Comparison of ENCODE assay signal across 11 cellular contexts in the genomic region with DNA sequence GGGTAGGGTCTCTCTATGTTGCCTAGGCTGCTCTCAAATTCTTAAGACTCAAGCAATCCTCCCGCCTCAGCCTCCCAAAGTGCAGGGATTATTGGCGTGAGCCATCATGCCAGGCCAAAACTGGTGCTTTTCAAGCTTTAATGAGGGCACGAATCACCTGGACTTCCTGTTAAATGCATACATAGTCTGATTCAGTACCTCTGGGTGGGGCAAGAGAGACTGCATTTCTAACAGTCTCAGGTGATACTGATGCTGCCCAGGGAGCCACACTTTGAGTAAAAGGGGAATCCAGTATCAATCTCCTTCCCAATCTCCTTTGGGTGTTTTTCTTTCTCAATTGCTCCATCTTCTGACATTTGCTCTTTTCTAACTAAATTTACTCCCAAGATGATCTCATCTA.
DNase-seq lines count a peak whose midpoint lies in the region; ATAC-seq, FAIRE-seq and TF ChIP-seq lines count a peak whose summit lies in the region.
"Had no signal": no experiment of that assay in that cellular context is flagged by ENCODE, and none has a peak within 500 bp of the region (broad histone marks: within the 10 kb centered on the region; RNA-seq: fewer than 3 reads in every experiment).

No MANE protein-coding gene starts in this region.

- H3K27ac ChIP-seq in RWPE2 (ENCODE audit: poor library complexity, severe bottlenecking) (no peak overlapping the region), keratinocyte (ENCODE audit: control insufficient read depth, insufficient read depth, low read length) (no peak overlapping the region), SK-N-SH (ENCODE audit: low read depth in 2 of 2, low read length in 1 of 2) (no peak overlapping the region)

- H3K4me1 ChIP-seq in RWPE2 (ENCODE audit: insufficient read depth, poor library complexity, severe bottlenecking), result peaks cover 3% of the 10 kb centered on the region
- no peaks in the 10 kb centered on the region for H3K4me1 ChIP-seq in keratinocyte (ENCODE audit: control insufficient read depth, extremely low read depth, insufficient read depth, low read length)
- H3K4me1 ChIP-seq in SK-N-SH (ENCODE audit: control insufficient read depth in 1 of 2, insufficient read depth in 2 of 2, low read depth in 1 of 2, low read length in 1 of 2), result peaks cover 3 to 23% of the 10 kb centered on the region in 2 experiments; a peak in 3 of 4 replicates

- no peaks in the 10 kb centered on the region for H3K36me3 Mint-ChIP-seq in natural killer cell
- no peaks in the 10 kb centered on the region for H3K36me3 Mint-ChIP-seq in natural killer cell treated with Interleukin-12 subunit alpha and Interleukin-12 subunit beta and Interleukin-15 and Interleukin-18, amount 100 ng/mL, for 72 hours

- 94% methylated on average over 3 of the region's 3 CpGs for WGBS in SK-N-SH (ENCODE audit: low lambda C conversion rate)

- peaks cover 2% of the 10 kb centered on the region for H3K9me1 ChIP-seq in keratinocyte (ENCODE audit: control insufficient read depth, extremely low read depth, insufficient read depth, low read length)

- H3K4me3 Mint-ChIP-seq in natural killer cell, result peak overlapping the region; percentile 56
- H3K4me3 Mint-ChIP-seq in natural killer cell treated with Interleukin-12 subunit alpha and Interleukin-12 subunit beta and Interleukin-15 and Interleukin-18, amount 100 ng/mL, for 72 hours, result no peak overlapping the region

- H3K27ac Mint-ChIP-seq in natural killer cell, result no peak overlapping the region
- H3K27ac Mint-ChIP-seq in natural killer cell treated with Interleukin-12 subunit alpha and Interleukin-12 subunit beta and Interleukin-15 and Interleukin-18, amount 100 ng/mL, for 72 hours, result no peak overlapping the region

- H3K36me3 ChIP-seq in RWPE2 (ENCODE audit: low read depth), result no peaks in the 10 kb centered on the region
- H3K36me3 ChIP-seq in keratinocyte (ENCODE audit: control insufficient read depth in 2 of 2, extremely low read depth in 1 of 2, insufficient read depth in 2 of 2, low read length in 2 of 2), result no peaks in the 10 kb centered on the region
- peaks cover 0 to 13% of the 10 kb centered on the region in 2 experiments for H3K36me3 ChIP-seq in SK-N-SH (replicated peaks in 1 of 2; ENCODE audit: control insufficient read depth in 1 of 2, insufficient read depth in 2 of 2, low read length in 1 of 2)

- TF ChIP-seq EP300 in SK-N-SH (IDR thresholded peaks at IDR 0.05; ENCODE audit: borderline replicate concordance in 1 of 2, low read depth in 1 of 2, low read length in 1 of 2), result no peak

- ATAC-seq in natural killer cell (no peak), RWPE2 (ENCODE audit: low read depth) (peak; percentile 74)
- ATAC-seq in natural killer cell treated with Interleukin-12 subunit alpha and Interleukin-12 subunit beta and Interleukin-15 and Interleukin-18, amount 100 ng/mL, for 72 hours, result no peak

- peak; percentile 90 for FAIRE-seq in keratinocyte (lab: Jason Lieb, UNC)

- H3K27me3 Mint-ChIP-seq in natural killer cell (ENCODE audit: low read depth in 2 of 2), result peaks cover 3 to 8% of the 10 kb centered on the region in 2 donors
- peaks cover 0 to 5% of the 10 kb centered on the region in 2 donors for H3K27me3 Mint-ChIP-seq in natural killer cell treated with Interleukin-12 subunit alpha and Interleukin-12 subunit beta and Interleukin-15 and Interleukin-18, amount 100 ng/mL, for 72 hours

- peaks cover 5% of the 10 kb centered on the region for H3F3A ChIP-seq in SK-N-SH (replicated peaks; ENCODE audit: insufficient read depth)

- peaks cover 19 to 20% of the 10 kb centered on the region in 2 donors for H3K4me1 Mint-ChIP-seq in natural killer cell
- peaks cover 15 to 16% of the 10 kb centered on the region in 2 donors for H3K4me1 Mint-ChIP-seq in natural killer cell treated with Interleukin-12 subunit alpha and Interleukin-12 subunit beta and Interleukin-15 and Interleukin-18, amount 100 ng/mL, for 72 hours (ENCODE audit: low read depth in 2 of 2)

- no peak overlapping the region for H3K9ac ChIP-seq in keratinocyte (ENCODE audit: control insufficient read depth, extremely low read depth, insufficient read depth, low read length)
- H3K9ac ChIP-seq in SK-N-SH, result no peak overlapping the region

- DNase-seq in natural killer cell, result no peak
- no peak for DNase-seq in natural killer cell treated with Interleukin-12 subunit alpha and Interleukin-12 subunit beta and Interleukin-15 and Interleukin-18, amount 100 ng/mL, for 72 hours (ENCODE audit: low spot score)
- no peak for DNase-seq in RWPE2 (ENCODE audit: low spot score)
- no peak for DNase-seq in keratinocyte (ENCODE audit: low read depth, low spot score)
- no peak for DNase-seq in activated CD8-positive, alpha-beta memory T cell treated with anti-CD3 and anti-CD28 coated beads, Interleukin-2, amount 50 U/mL, for 48 hours
- DNase-seq in Ammon's horn (ENCODE audit: low spot score), result no peak
- no peak for DNase-seq in SK-N-SH
- DNase-seq: DMS79 treated with DMSO at 0.1 percent for 48 hours, GDM1, KBM-7, NCI-H1048 had no signal

- H2AFZ ChIP-seq in keratinocyte (ENCODE audit: control insufficient read depth, low read length), result no peak overlapping the region
- no peak overlapping the region for H2AFZ ChIP-seq in SK-N-SH (ENCODE audit: low read depth)

- intact Hi-C loops in natural killer cell (cut with micrococcal nuclease), result no loop called here

- H3K9me2 ChIP-seq in SK-N-SH, result no peaks in the 10 kb centered on the region

- H3K79me2 ChIP-seq in keratinocyte (ENCODE audit: control insufficient read depth, insufficient read depth, low read length) (peaks cover 54% of the 10 kb centered on the region), SK-N-SH (ENCODE audit: insufficient read depth) (peaks cover 99% of the 10 kb centered on the region)

- H3K27me3 ChIP-seq in RWPE2 (ENCODE audit: insufficient read depth, poor library complexity, severe bottlenecking) (no peaks in the 10 kb centered on the region), keratinocyte (ENCODE audit: control insufficient read depth, extremely low read depth, insufficient read depth, low read length) (no peaks in the 10 kb centered on the region), SK-N-SH (ENCODE audit: insufficient read depth) (no peaks in the 10 kb centered on the region)

- no peak overlapping the region for H3K4me3 ChIP-seq in RWPE2 (ENCODE audit: severe bottlenecking)
- no peak overlapping the region for H3K4me3 ChIP-seq in keratinocyte (ENCODE audit: control insufficient read depth in 2 of 3, extremely low read depth in 1 of 3, insufficient read depth in 2 of 3, low read depth in 1 of 3, low read length in 3 of 3)
- no peak overlapping the region for H3K4me3 ChIP-seq in SK-N-SH (ENCODE audit: low read depth in 2 of 2, low read length in 1 of 2)

- TF ChIP-seq RAD21 in SK-N-SH (IDR thresholded peaks at IDR 0.05; ENCODE audit: low read length), result no peak

- CTCF ChIA-PET in SK-N-SH (lab: Yijun Ruan, JAX), result no interaction called here

- H3K4me2 ChIP-seq in keratinocyte (ENCODE audit: control insufficient read depth, extremely low read depth, insufficient read depth, low read depth, low read length) (no peak overlapping the region), SK-N-SH (no peak overlapping the region)

- H4K20me1 ChIP-seq in keratinocyte (ENCODE audit: control insufficient read depth, extremely low read depth, insufficient read depth, low read length) (no peaks in the 10 kb centered on the region), SK-N-SH (ENCODE audit: insufficient read depth) (peaks cover 76% of the 10 kb centered on the region)

- dilution Hi-C loops in keratinocyte (cut with MboI; ENCODE audit: extremely low pct_ligation_motif_present, low sequenced_read_pairs), result no loop called here

- H3K9me3 ChIP-seq in RWPE2 (ENCODE audit: severe bottlenecking), result no peaks in the 10 kb centered on the region
- H3K9me3 ChIP-seq in keratinocyte (ENCODE audit: control insufficient read depth, low read depth, low read length), result no peaks in the 10 kb centered on the region
- no peaks in the 10 kb centered on the region for H3K9me3 ChIP-seq in SK-N-SH

- no peak for TF ChIP-seq CTCF in natural killer cell (IDR thresholded peaks at IDR 0.05)
- TF ChIP-seq CTCF in RWPE2 (IDR thresholded peaks at IDR 0.05; ENCODE audit: poor library complexity, severe bottlenecking), result no peak
- TF ChIP-seq CTCF in keratinocyte (optimal IDR thresholded peaks at IDR 0.05 in 1 of 3, IDR thresholded peaks at IDR 0.05 in 1 of 3, conservative IDR thresholded peaks at IDR 0.05 in 1 of 3; ENCODE audit: extremely low read depth in 1 of 3, insufficient read depth in 2 of 3, low read length in 3 of 3), result peak in 1 of 3 experiments; percentile 31
- no peak for TF ChIP-seq CTCF in SK-N-SH (IDR thresholded peaks at IDR 0.05)

- POLR2A ChIA-PET in SK-N-SH (lab: Yijun Ruan, JAX), result no interaction called here

- no peaks in the 10 kb centered on the region for H3K9me3 Mint-ChIP-seq in natural killer cell
- H3K9me3 Mint-ChIP-seq in natural killer cell treated with Interleukin-12 subunit alpha and Interleukin-12 subunit beta and Interleukin-15 and Interleukin-18, amount 100 ng/mL, for 72 hours, result no peaks in the 10 kb centered on the region

TF ChIP-seq in SK-N-SH, 30 proteins besides CTCF, POLR2A, EP300 and RAD21:
- TF ChIP-seq MXI1 (IDR thresholded peaks at IDR 0.05; ENCODE audit: low read depth, low read length) (no peak), PBX3 (IDR thresholded peaks at IDR 0.05) (no peak), GABPA (IDR thresholded peaks at IDR 0.05; ENCODE audit: low read depth) (no peak), ELF1 (IDR thresholded peaks at IDR 0.05) (no peak), FOXJ3 (CRISPR knock-in tag; IDR thresholded peaks at IDR 0.05) (no peak), RXRA (IDR thresholded peaks at IDR 0.05; ENCODE audit: borderline replicate concordance, low read depth) (no peak), SMC3 (IDR thresholded peaks at IDR 0.05; ENCODE audit: low read depth, low read length) (no peak), POLR2AphosphoS5 (IDR thresholded peaks at IDR 0.05; ENCODE audit: low read depth, low read length) (no peak), RFX5 (IDR thresholded peaks at IDR 0.05; ENCODE audit: low read length) (no peak), YY1 (IDR thresholded peaks at IDR 0.05; ENCODE audit: low read depth) (no peak), NRF1 (IDR thresholded peaks at IDR 0.05; ENCODE audit: low read depth, low read length) (no peak)
